1 cellular context compared by ENCODE assay signal in genomic region chr6:36336779-36337194, GRCh38.
TF ChIP-seq lines count a peak whose summit lies in the region.

Gene BNIP5 (minus strand): TSS chr6:36336888. CDS start chr6:36330690, 6,198 bp downstream.

TF ChIP-seq in GM12878, 131 proteins besides CTCF, POLR2A, EP300 and RAD21 (continued from another document):
- TF ChIP-seq, protein P1, sequence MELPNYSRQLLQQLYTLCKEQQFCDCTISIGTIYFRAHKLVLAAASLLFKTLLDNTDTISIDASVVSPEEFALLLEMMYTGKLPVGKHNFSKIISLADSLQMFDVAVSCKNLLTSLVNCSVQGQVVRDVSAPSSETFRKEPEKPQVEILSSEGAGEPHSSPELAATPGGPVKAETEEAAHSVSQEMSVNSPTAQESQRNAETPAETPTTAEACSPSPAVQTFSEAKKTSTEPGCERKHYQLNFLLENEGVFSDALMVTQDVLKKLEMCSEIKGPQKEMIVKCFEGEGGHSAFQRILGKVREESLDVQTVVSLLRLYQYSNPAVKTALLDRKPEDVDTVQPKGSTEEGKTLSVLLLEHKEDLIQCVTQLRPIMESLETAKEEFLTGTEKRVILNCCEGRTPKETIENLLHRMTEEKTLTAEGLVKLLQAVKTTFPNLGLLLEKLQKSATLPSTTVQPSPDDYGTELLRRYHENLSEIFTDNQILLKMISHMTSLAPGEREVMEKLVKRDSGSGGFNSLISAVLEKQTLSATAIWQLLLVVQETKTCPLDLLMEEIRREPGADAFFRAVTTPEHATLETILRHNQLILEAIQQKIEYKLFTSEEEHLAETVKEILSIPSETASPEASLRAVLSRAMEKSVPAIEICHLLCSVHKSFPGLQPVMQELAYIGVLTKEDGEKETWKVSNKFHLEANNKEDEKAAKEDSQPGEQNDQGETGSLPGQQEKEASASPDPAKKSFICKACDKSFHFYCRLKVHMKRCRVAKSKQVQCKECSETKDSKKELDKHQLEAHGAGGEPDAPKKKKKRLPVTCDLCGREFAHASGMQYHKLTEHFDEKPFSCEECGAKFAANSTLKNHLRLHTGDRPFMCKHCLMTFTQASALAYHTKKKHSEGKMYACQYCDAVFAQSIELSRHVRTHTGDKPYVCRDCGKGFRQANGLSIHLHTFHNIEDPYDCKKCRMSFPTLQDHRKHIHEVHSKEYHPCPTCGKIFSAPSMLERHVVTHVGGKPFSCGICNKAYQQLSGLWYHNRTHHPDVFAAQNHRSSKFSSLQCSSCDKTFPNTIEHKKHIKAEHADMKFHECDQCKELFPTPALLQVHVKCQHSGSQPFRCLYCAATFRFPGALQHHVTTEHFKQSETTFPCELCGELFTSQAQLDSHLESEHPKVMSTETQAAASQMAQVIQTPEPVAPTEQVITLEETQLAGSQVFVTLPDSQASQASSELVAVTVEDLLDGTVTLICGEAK (IDR thresholded peaks at IDR 0.05; ENCODE audit: borderline replicate concordance) = no peak
- TF ChIP-seq BHLHE40 (IDR thresholded peaks at IDR 0.05; ENCODE audit: borderline replicate concordance in 1 of 2, low read depth in 2 of 2, low read length in 1 of 2) = no peak
- no peak for TF ChIP-seq KLF5 (IDR thresholded peaks at IDR 0.05; ENCODE audit: partially characterized antibody)
- TF ChIP-seq, protein P2, sequence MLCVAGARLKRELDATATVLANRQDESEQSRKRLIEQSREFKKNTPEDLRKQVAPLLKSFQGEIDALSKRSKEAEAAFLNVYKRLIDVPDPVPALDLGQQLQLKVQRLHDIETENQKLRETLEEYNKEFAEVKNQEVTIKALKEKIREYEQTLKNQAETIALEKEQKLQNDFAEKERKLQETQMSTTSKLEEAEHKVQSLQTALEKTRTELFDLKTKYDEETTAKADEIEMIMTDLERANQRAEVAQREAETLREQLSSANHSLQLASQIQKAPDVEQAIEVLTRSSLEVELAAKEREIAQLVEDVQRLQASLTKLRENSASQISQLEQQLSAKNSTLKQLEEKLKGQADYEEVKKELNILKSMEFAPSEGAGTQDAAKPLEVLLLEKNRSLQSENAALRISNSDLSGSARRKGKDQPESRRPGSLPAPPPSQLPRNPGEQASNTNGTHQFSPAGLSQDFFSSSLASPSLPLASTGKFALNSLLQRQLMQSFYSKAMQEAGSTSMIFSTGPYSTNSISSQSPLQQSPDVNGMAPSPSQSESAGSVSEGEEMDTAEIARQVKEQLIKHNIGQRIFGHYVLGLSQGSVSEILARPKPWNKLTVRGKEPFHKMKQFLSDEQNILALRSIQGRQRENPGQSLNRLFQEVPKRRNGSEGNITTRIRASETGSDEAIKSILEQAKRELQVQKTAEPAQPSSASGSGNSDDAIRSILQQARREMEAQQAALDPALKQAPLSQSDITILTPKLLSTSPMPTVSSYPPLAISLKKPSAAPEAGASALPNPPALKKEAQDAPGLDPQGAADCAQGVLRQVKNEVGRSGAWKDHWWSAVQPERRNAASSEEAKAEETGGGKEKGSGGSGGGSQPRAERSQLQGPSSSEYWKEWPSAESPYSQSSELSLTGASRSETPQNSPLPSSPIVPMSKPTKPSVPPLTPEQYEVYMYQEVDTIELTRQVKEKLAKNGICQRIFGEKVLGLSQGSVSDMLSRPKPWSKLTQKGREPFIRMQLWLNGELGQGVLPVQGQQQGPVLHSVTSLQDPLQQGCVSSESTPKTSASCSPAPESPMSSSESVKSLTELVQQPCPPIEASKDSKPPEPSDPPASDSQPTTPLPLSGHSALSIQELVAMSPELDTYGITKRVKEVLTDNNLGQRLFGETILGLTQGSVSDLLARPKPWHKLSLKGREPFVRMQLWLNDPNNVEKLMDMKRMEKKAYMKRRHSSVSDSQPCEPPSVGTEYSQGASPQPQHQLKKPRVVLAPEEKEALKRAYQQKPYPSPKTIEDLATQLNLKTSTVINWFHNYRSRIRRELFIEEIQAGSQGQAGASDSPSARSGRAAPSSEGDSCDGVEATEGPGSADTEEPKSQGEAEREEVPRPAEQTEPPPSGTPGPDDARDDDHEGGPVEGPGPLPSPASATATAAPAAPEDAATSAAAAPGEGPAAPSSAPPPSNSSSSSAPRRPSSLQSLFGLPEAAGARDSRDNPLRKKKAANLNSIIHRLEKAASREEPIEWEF (IDR thresholded peaks at IDR 0.05; ENCODE audit: insufficient replicate concordance, low read depth, low read length) = no peak
- 0 out of 2 replicates have a peak, but pooled peaks have one; percentile 22 for TF ChIP-seq DPF2 (IDR thresholded peaks at IDR 0.05)
- TF ChIP-seq, protein P3, sequence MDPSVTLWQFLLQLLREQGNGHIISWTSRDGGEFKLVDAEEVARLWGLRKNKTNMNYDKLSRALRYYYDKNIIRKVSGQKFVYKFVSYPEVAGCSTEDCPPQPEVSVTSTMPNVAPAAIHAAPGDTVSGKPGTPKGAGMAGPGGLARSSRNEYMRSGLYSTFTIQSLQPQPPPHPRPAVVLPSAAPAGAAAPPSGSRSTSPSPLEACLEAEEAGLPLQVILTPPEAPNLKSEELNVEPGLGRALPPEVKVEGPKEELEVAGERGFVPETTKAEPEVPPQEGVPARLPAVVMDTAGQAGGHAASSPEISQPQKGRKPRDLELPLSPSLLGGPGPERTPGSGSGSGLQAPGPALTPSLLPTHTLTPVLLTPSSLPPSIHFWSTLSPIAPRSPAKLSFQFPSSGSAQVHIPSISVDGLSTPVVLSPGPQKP (IDR thresholded peaks at IDR 0.05; ENCODE audit: low read depth, low read length) = no peak
- no peak for TF ChIP-seq HDGF (IDR thresholded peaks at IDR 0.05)
- no peak for TF ChIP-seq GABPA (IDR thresholded peaks at IDR 0.05; ENCODE audit: low read depth)
- TF ChIP-seq EZH2 (IDR thresholded peaks at IDR 0.05; ENCODE audit: borderline replicate concordance, control insufficient read depth, low read depth, low read length) = no peak
- no peak for TF ChIP-seq NKRF (conservative IDR thresholded peaks at IDR 0.05)
- no peak for TF ChIP-seq CEBPB (IDR thresholded peaks at IDR 0.05; ENCODE audit: borderline replicate concordance in 1 of 2, low read depth in 2 of 2, low read length in 2 of 2)
- no peak for TF ChIP-seq TAF1 (IDR thresholded peaks at IDR 0.05; ENCODE audit: borderline replicate concordance, low read depth, low read length)
- no peak for TF ChIP-seq RAD51 (IDR thresholded peaks at IDR 0.05)
- no peak for TF ChIP-seq SUZ12 (IDR thresholded peaks at IDR 0.05; ENCODE audit: unreplicated experiment)
- no peak for TF ChIP-seq PKNOX1 (IDR thresholded peaks at IDR 0.05)
- TF ChIP-seq ESRRA (IDR thresholded peaks at IDR 0.05; ENCODE audit: low read length) = no peak
- TF ChIP-seq JUND (IDR thresholded peaks at IDR 0.05; ENCODE audit: low read depth, low read length) = no peak
- TF ChIP-seq RELA (IDR thresholded peaks at IDR 0.05; ENCODE audit: borderline replicate concordance, partially characterized antibody) = no peak
- no peak for TF ChIP-seq RBBP5 (conservative IDR thresholded peaks at IDR 0.05)
- TF ChIP-seq MTA3 (IDR thresholded peaks at IDR 0.05; ENCODE audit: borderline replicate concordance, low read length) = no peak
- TF ChIP-seq SUPT20H (IDR thresholded peaks at IDR 0.05; ENCODE audit: borderline replicate concordance, control insufficient read depth, low read depth, low read length) = no peak
- no peak for TF ChIP-seq CREB1 (IDR thresholded peaks at IDR 0.05; ENCODE audit: low read depth)
- TF ChIP-seq CHD1 (IDR thresholded peaks at IDR 0.05; ENCODE audit: low read depth, low read length) = no peak
- TF ChIP-seq CBX3 (IDR thresholded peaks at IDR 0.05; ENCODE audit: borderline replicate concordance, low read depth) = no peak
- no peak for TF ChIP-seq ASH2L (IDR thresholded peaks at IDR 0.05; ENCODE audit: borderline replicate concordance, low read depth)
- TF ChIP-seq SPI1 (IDR thresholded peaks at IDR 0.05; ENCODE audit: borderline replicate concordance, insufficient read depth, low read depth, low read length) = no peak
- TF ChIP-seq IRF5 (IDR thresholded peaks at IDR 0.05; ENCODE audit: borderline replicate concordance) = no peak
- no peak for TF ChIP-seq FOS (IDR thresholded peaks at IDR 0.05; ENCODE audit: borderline replicate concordance, extremely low read depth, insufficient read length)
- peak; percentile 86 to 88 for TF ChIP-seq IKZF2 (IDR thresholded peaks at IDR 0.05)
- no peak for TF ChIP-seq ETV6 (conservative IDR thresholded peaks at IDR 0.05 in 1 of 2, IDR thresholded peaks at IDR 0.05 in 1 of 2; ENCODE audit: borderline replicate concordance in 1 of 2, low read depth in 1 of 2)
- no peak for TF ChIP-seq TARDBP (IDR thresholded peaks at IDR 0.05; ENCODE audit: borderline replicate concordance)
- TF ChIP-seq SMARCA5 (IDR thresholded peaks at IDR 0.05) = 0 out of 2 replicates have a peak, but pooled peaks have one; percentile 7
- 0 out of 2 replicates have a peak, but pooled peaks have one; percentile 35 for TF ChIP-seq ATF7 (IDR thresholded peaks at IDR 0.05; ENCODE audit: low read depth)
TF ChIP-seq in GM12878: peak in this region for 10.
